Comparison of ENCODE assay signal across 9 cellular contexts in the genomic region with DNA sequence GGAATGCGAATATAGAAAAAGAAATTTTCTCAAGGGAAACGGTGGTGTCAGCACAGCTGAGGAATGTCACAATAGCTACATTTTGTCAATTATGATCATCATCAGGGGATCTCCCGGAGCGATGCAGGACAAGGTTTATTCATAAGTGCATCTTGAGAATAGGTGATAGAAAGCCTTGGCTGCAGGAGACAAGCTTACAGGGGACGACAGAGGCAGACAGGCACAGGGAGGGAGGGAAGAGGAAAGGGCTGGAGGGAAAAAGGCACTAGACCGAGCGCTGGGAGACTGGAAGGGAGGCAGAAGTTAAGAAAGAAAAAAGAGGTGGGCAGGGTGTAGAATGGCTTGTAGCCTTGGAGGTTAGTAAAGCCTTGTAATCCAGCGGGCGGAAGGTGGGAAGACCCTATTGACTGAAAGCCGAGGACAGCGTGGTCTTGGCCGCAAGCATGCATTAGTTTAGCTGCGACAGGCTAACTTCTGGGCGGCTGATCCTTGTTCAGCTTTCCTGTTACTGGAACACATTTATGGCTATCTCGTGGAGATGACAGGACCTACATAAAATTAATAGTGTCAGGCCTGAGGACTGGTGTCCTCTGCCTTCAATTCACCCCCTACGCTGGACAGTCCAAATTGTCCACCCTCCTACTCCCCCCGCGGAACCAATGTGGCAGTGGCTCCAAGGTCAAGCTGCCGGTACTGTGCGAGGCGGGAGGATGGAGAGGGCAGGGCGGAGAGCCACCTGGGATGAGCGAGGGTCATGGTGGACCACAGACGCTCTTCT. TPM values are rescaled to one million over a fixed set of nuclear protein-coding genes. Genes with fewer than 3 reads are reported as not detected.
DNase-seq lines count a peak whose midpoint lies in the region; ATAC-seq and TF ChIP-seq lines count a peak whose summit lies in the region.
"Had no signal": no experiment of that assay in that cellular context is flagged by ENCODE, and none has a peak within 500 bp of the region (broad histone marks: within the 10 kb centered on the region; RNA-seq: fewer than 3 reads in every experiment).

No MANE protein-coding gene starts in this region.

- H4K20me1 ChIP-seq in BLaER1 = no peaks in the 10 kb centered on the region; the same call in 1 of the 2 replicates

- H3K79me1 ChIP-seq in mesendoderm (ENCODE audit: low read length) = no peaks in the 10 kb centered on the region

- peaks cover 52% of the 10 kb centered on the region for H3K27me3 ChIP-seq in BLaER1
- no peaks in the 10 kb centered on the region for H3K27me3 ChIP-seq in duodenal mucosa (ENCODE audit: control insufficient read depth in 1 of 2, insufficient read depth in 2 of 2, low read length in 2 of 2)
- H3K27me3 ChIP-seq in mesendoderm (ENCODE audit: insufficient read depth, low read length, poor library complexity) = no peaks in the 10 kb centered on the region
- no peaks in the 10 kb centered on the region for H3K27me3 ChIP-seq in tibial artery

- H3K18ac ChIP-seq in mesendoderm (ENCODE audit: low read length) = no peak overlapping the region

- no peak overlapping the region for H2BK15ac ChIP-seq in mesendoderm (replicated peaks; ENCODE audit: low read depth)

- H3K4ac ChIP-seq in mesendoderm (ENCODE audit: low read depth, low read length) = no peak overlapping the region

- no peak for TF ChIP-seq CTCF in tibial artery (IDR thresholded peaks at IDR 0.05)

- peak overlapping the region; percentile 94 for H3K56ac ChIP-seq in mesendoderm (ENCODE audit: low read length)

- H3K9me3 ChIP-seq in BLaER1 = no peaks in the 10 kb centered on the region
- H3K9me3 ChIP-seq in duodenal mucosa (ENCODE audit: control insufficient read depth in 1 of 2, low read length in 2 of 2) = no peaks in the 10 kb centered on the region
- no peaks in the 10 kb centered on the region for H3K9me3 ChIP-seq in tibial artery

- H4K8ac ChIP-seq in mesendoderm (ENCODE audit: low read depth, low read length) = no peak overlapping the region

- peaks cover 13% of the 10 kb centered on the region for H3K4me1 ChIP-seq in BLaER1
- H3K4me1 ChIP-seq in duodenal mucosa (ENCODE audit: control insufficient read depth in 1 of 2, insufficient read depth in 2 of 2, low read length in 2 of 2) = peaks cover 5 to 15% of the 10 kb centered on the region in 2 donors
- H3K4me1 ChIP-seq in mesendoderm (ENCODE audit: control insufficient read depth, low read depth, low read length) = no peaks in the 10 kb centered on the region
- peaks cover 0 to 30% (median 2%) of the 10 kb centered on the region in 4 donors for H3K4me1 ChIP-seq in tibial artery
- H3K4me1 ChIP-seq: foreskin keratinocyte had no signal

- H3K79me2 ChIP-seq in mesendoderm (ENCODE audit: control insufficient read depth, insufficient read depth, low read length) = peaks cover 24% of the 10 kb centered on the region

- H2BK5ac ChIP-seq in mesendoderm (ENCODE audit: low read length) = no peak overlapping the region

- peak overlapping the region; percentile 78 for H3K4me3 ChIP-seq in BLaER1
- peak overlapping the region; percentile 93 to 96 for H3K4me3 ChIP-seq in duodenal mucosa (ENCODE audit: low read depth in 1 of 2, low read length in 2 of 2)
- peak overlapping the region; percentile 91 for H3K4me3 ChIP-seq in mesendoderm (ENCODE audit: low read length)
- peak overlapping the region; percentile 83 to 85 for H3K4me3 ChIP-seq in tibial artery

- peak overlapping the region; percentile 100 for H3K4me2 ChIP-seq in BLaER1
- H3K4me2 ChIP-seq in mesendoderm (ENCODE audit: low read length) = peak overlapping the region; percentile 93

- H4K5ac ChIP-seq in mesendoderm (ENCODE audit: low read length) = no peak overlapping the region

- H3K9ac ChIP-seq in BLaER1 (no peak overlapping the region), duodenal mucosa (ENCODE audit: low read depth in 1 of 2, low read length in 2 of 2) (peak overlapping the region; percentile 73 to 92), mesendoderm (ENCODE audit: low read length) (peak overlapping the region; percentile 92)

- H3K23ac ChIP-seq in mesendoderm (ENCODE audit: low read length) = peak overlapping the region; percentile 24

- intact Hi-C loops in tibial artery (cut with DNase I; ENCODE audit: low total_unique reads) = no loop called here

- no peaks in the 10 kb centered on the region for H3K36me3 ChIP-seq in BLaER1
- no peaks in the 10 kb centered on the region for H3K36me3 ChIP-seq in duodenal mucosa (ENCODE audit: control insufficient read depth in 1 of 2, insufficient read depth in 2 of 2, low read length in 2 of 2)
- H3K36me3 ChIP-seq in mesendoderm (ENCODE audit: control insufficient read depth, insufficient read depth, low read length) = no peaks in the 10 kb centered on the region
- no peaks in the 10 kb centered on the region for H3K36me3 ChIP-seq in tibial artery

- WGBS in mesendoderm (ENCODE audit: extremely low coverage, insufficient coverage, low lambda C conversion rate) = no CpG with 5 or more reads among the region's 24 CpGs

- H3K27ac ChIP-seq in BLaER1 (no peak overlapping the region), duodenal mucosa (ENCODE audit: low read depth, low read length) (peak overlapping the region; percentile 11), mesendoderm (ENCODE audit: low read depth, low read length) (no peak overlapping the region), tibial artery (peak overlapping the region; percentile 92 to 95)
- H3K27ac ChIP-seq: foreskin keratinocyte had no signal

- no peak overlapping the region for H2AK5ac ChIP-seq in mesendoderm (ENCODE audit: low read length)

- DNase-seq in NCI-H82 treated with DMSO at 0.1 percent for 48 hours (lab: John Stamatoyannopoulos, UW; ENCODE audit: unreplicated experiment) (peak; percentile 21), mesendoderm (peak; percentile 44), tibial artery (peak; percentile 32 to 69), NCI-H226 (no peak)

- no peak for ATAC-seq in GM18858 (IDR thresholded peaks at IDR 0.05; ENCODE audit: unreplicated experiment)
- no peak for ATAC-seq in GM18502 (IDR thresholded peaks at IDR 0.05; ENCODE audit: poor library complexity, unreplicated experiment)

- no peak overlapping the region for H2BK120ac ChIP-seq in mesendoderm (ENCODE audit: low read depth, low read length)

RNA-seq across cellular contexts. Expression of gene NECTIN3, which starts 1.5 kb away (rescaled TPM):
- polyA plus RNA-seq in mesendoderm (2013, experiment 1 of 2) = 14.5 TPM
- 14.2 TPM for polyA plus RNA-seq in mesendoderm (2013, experiment 2 of 2)

Comparison
In these comparisons a context has a peak if more than half of its experiments do, and no peak if none do; other contexts are left out.
1. H3K27ac ChIP-seq: peak in duodenal mucosa (single experiment) and tibial artery (2 of 2); none in BLaER1 (single experiment) and mesendoderm (single experiment).
2. Peak in every context shown above with its lines, with median percentiles within 50 percentile points of each other: H3K4me3 ChIP-seq.